11 cellular contexts compared by ENCODE assay signal in the genomic region with DNA sequence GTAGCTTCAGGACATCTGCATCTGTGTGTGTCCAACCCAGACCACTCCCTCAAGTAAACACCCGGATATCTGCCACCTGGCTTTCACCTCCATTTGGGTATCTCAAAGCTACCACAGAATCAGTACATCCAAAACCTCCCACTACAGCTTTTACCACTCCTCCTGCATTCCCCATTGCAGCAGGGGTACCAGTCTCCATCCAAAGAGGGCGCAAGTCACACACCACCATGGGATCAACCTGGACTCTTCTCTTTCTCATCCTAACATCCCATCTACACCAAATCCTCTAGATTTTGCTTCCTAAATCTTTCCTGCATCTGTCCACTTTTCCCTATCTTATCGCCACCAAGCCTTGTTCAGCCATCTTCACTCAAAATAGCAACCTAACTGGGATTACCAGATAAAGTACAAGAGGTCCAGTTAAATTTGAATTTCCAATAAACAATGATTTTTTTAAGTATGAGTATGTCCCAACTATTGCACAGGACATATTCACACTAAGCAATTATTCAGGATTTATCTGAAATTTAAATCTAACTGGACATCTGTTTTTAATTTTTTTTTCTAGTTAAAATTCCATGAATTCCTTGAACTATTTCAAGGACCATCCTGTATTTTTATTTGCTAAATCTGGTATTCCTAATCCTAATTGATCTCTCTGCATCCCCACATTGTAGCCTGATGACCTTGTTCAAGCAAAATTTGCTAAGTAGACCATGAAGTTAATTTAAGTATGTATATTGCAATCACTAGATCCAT.
DNase-seq lines count a peak whose midpoint lies in the region; ATAC-seq and TF ChIP-seq lines count a peak whose summit lies in the region.
"Had no signal": no experiment of that assay in that cellular context is flagged by ENCODE, and none has a peak within 500 bp of the region (broad histone marks: within the 10 kb centered on the region; RNA-seq: fewer than 3 reads in every experiment).

No MANE protein-coding gene starts in this region.

- in situ Hi-C loops in KBM-7 (cut with MboI; ENCODE audit: low pct_unique_long_range_greater_than_20kb, low sequenced_read_pairs) = no loop called here

- ATAC-seq in SK-N-SH treated with all-trans-retinoic acid at 6 μM for 48 hours (peak; percentile 59), HG03159 (IDR thresholded peaks at IDR 0.05; ENCODE audit: unreplicated experiment) (no peak)
- ATAC-seq: Right ventricle myocardium inferior had no signal

- peak; percentile 64 for DNase-seq in DMS 273 treated with DMSO at 0.1 percent for 48 hours (lab: John Stamatoyannopoulos, UW)
- DNase-seq in HS-5 (ENCODE audit: low read depth) = peak; percentile 6
- peak; percentile 55 for DNase-seq in left kidney (ENCODE audit: low read depth, low spot score)
- no peak for DNase-seq in KBM-7
- no peak for DNase-seq in dermis blood vessel endothelial cell
- no peak for DNase-seq in GM19238 (ENCODE audit: insufficient read length, low spot score)
- DNase-seq: effector memory CD4-positive, alpha-beta T cell; stimulated activated CD4-positive, alpha-beta T cell treated with anti-CD3 and anti-CD28 coated beads, Interleukin-1b, Interleukin-23, amount 100 ng/mL, for 48 hours had no signal

TF ChIP-seq in SK-N-SH treated with all-trans-retinoic acid at 6 μM for 48 hours, 23 proteins besides CTCF, POLR2A, EP300 and RAD21:
- TF ChIP-seq CSDC2 (CRISPR knock-in tag; IDR thresholded peaks at IDR 0.05) (no peak), ZFP30 (CRISPR knock-in tag; IDR thresholded peaks at IDR 0.05) (no peak), TCF4 (CRISPR knock-in tag; IDR thresholded peaks at IDR 0.05; ENCODE audit: borderline replicate concordance) (peak; percentile 70; the same call in 1 of the 2 replicates), ZNF70 (CRISPR knock-in tag; IDR thresholded peaks at IDR 0.05) (no peak), OSR1 (CRISPR knock-in tag; IDR thresholded peaks at IDR 0.05) (no peak), GLIS3 (CRISPR knock-in tag; IDR thresholded peaks at IDR 0.05) (no peak), ISL1 (CRISPR knock-in tag; IDR thresholded peaks at IDR 0.05) (peak; percentile 63), PPARA (CRISPR knock-in tag; IDR thresholded peaks at IDR 0.05; ENCODE audit: borderline replicate concordance) (no peak), ZC3H10 (CRISPR knock-in tag; IDR thresholded peaks at IDR 0.05) (no peak), ARNTL (CRISPR knock-in tag; IDR thresholded peaks at IDR 0.05; ENCODE audit: borderline replicate concordance, low read depth) (no peak)
- TF ChIP-seq, protein P1, sequence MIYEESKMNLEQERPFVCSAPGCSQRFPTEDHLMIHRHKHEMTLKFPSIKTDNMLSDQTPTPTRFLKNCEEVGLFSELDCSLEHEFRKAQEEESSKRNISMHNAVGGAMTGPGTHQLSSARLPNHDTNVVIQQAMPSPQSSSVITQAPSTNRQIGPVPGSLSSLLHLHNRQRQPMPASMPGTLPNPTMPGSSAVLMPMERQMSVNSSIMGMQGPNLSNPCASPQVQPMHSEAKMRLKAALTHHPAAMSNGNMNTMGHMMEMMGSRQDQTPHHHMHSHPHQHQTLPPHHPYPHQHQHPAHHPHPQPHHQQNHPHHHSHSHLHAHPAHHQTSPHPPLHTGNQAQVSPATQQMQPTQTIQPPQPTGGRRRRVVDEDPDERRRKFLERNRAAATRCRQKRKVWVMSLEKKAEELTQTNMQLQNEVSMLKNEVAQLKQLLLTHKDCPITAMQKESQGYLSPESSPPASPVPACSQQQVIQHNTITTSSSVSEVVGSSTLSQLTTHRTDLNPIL (CRISPR knock-in tag; IDR thresholded peaks at IDR 0.05; ENCODE audit: low read depth) = no peak

Comparison
In these comparisons a context has a peak if more than half of its experiments do, and no peak if none do; other contexts are left out.
1. DNase-seq: peak in DMS 273 treated with DMSO at 0.1 percent for 48 hours (single experiment), HS-5 (single experiment) and left kidney (single experiment); none in KBM-7 (single experiment), dermis blood vessel endothelial cell (single experiment) and GM19238 (single experiment).